15 cellular contexts compared by ENCODE assay signal in the genomic region with DNA sequence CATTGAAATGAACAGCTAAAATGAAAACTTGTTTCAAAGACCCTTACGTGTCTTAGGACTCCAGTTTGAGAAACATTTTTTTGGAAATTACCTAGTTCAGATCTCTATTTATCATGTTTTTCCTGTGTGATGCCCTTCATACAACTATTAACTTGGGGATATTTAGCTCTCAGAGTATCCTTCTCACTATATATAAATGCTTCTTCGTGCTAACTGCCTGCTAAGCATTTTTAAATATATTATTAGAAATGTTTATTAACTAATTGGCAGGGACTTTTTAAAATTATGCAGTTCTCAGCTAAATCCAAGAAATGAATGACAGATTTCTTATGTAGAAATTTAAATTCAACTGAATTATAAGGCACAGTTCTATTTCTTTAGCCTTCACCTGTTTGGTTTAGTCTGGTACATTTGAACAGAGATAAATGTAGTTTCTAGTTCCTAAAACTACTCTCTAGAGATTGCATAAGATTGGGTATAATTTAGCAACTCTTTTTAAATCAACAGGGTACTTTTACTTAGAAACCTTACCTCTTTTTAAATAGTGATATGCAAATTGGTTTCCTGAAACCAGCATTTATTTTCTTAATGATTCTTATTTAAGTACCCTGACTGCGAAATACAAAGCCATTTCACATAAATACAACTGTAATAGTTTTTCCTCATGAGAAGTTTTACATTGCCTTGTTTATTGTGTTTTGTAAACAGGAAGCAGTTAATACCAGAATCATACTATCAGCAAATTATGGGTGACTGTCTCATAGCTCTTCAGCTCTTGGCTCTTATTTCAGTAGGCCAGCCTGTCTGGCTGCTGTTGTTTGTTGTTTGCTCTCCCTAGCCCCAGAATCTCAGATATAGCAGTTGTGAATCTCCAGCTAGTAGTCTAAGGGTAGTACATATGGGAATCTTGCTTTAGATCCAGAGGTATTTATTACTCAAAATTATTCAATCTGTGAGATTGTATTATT.
A peak's percentile ranks its signal among the peaks of the same experiment; 100 is the strongest.
DNase-seq lines count a peak whose midpoint lies in the region; ATAC-seq, FAIRE-seq and TF ChIP-seq lines count a peak whose summit lies in the region.
"Had no signal": no experiment of that assay in that cellular context is flagged by ENCODE, and none has a peak within 500 bp of the region (broad histone marks: within the 10 kb centered on the region; RNA-seq: fewer than 3 reads in every experiment).

No MANE protein-coding gene starts in this region.

- no peaks in the 10 kb centered on the region for H3K27me3 Mint-ChIP-seq in nephron (ENCODE audit: low read depth)

- peaks cover 16% of the 10 kb centered on the region for H3K4me1 Mint-ChIP-seq in nephron
- H3K4me1 Mint-ChIP-seq: neural crest cell had no signal

- peak; percentile 56 for FAIRE-seq in TTC549 (lab: Jason Lieb, UNC)
- FAIRE-seq in small intestine (lab: Jason Lieb, UNC): no peak
- FAIRE-seq: D721Med had no signal

- no peak overlapping the region for H3K4me3 ChIP-seq in small intestine (ENCODE audit: low read depth in 1 of 2, low read length in 2 of 2)
- H3K4me3 ChIP-seq: tibial artery had no signal

- H3K4me3 Mint-ChIP-seq in nephron: no peak overlapping the region
- H3K4me3 Mint-ChIP-seq: neural crest cell had no signal

- 78 to 93% (median 89%) methylated on average over 3 of the region's 3 CpGs for WGBS in small intestine, 3 donors

- peaks cover 3% of the 10 kb centered on the region for H3K36me3 Mint-ChIP-seq in nephron (ENCODE audit: low read depth)

- DNase-seq in NCI-H2029 treated with DMSO at 0.1 percent for 48 hours (lab: John Stamatoyannopoulos, UW) (peak; percentile 37), NCI-H2029 (lab: John Stamatoyannopoulos, UW) (no peak), small intestine (no peak), NK-92 (lab: John Stamatoyannopoulos, UW; ENCODE audit: unreplicated experiment) (no peak)
- no peak for DNase-seq in stimulated activated naive CD8-positive, alpha-beta T cell treated with anti-CD3 and anti-CD28 coated beads, Interleukin-15, Interleukin-2, amounts not matched to agents 100 U/mL and 50 U/mL, for 24 hours
- DNase-seq: 8988T; activated CD4-positive, alpha-beta T cell treated with anti-CD3 and anti-CD28 coated beads for 48 hours; effector CD4-positive, alpha-beta T cell; kidney glomerular epithelial cell; tibial artery had no signal

- TF ChIP-seq CTCF in nephron (IDR thresholded peaks at IDR 0.05; ENCODE audit: unreplicated experiment in 3 of 3): no peak

- no peaks in the 10 kb centered on the region for H3K9me3 ChIP-seq in small intestine (ENCODE audit: control insufficient read depth, low read depth)
- H3K9me3 ChIP-seq: tibial artery had no signal

- H3K4me1 ChIP-seq in small intestine (ENCODE audit: control insufficient read depth in 2 of 2, insufficient read depth in 1 of 2, low read depth in 1 of 2, low read length in 1 of 2): no peaks in the 10 kb centered on the region
- H3K4me1 ChIP-seq: tibial artery had no signal

- peak; percentile 50 for ATAC-seq in HG03378 (IDR thresholded peaks at IDR 0.05; ENCODE audit: unreplicated experiment)
- no peak for ATAC-seq in stimulated activated naive CD8-positive, alpha-beta T cell treated with anti-CD3 and anti-CD28 coated beads, Interleukin-15, Interleukin-2, amounts not matched to agents 100 U/mL and 50 U/mL, for 24 hours

- no peaks in the 10 kb centered on the region for H3K9me3 Mint-ChIP-seq in nephron

- no peaks in the 10 kb centered on the region for H3K27me3 ChIP-seq in small intestine (ENCODE audit: control insufficient read depth in 2 of 2, insufficient read depth in 2 of 2, low read length in 2 of 2)
- H3K27me3 ChIP-seq: tibial artery had no signal

- peak overlapping the region in 2 of 3 experiments; percentile 4 to 16 for H3K27ac Mint-ChIP-seq in nephron

- no peaks in the 10 kb centered on the region for H3K36me3 ChIP-seq in small intestine (ENCODE audit: control insufficient read depth in 2 of 2, insufficient read depth in 2 of 2, low read length in 2 of 2)
- H3K36me3 ChIP-seq: tibial artery had no signal

- no peak overlapping the region for H3K27ac ChIP-seq in small intestine (ENCODE audit: low read depth in 1 of 2, low read length in 1 of 2)
- H3K27ac ChIP-seq: tibial artery had no signal
